ENCODE assay signal across 30 cellular contexts in genomic region chr9:8783999-8784398, GRCh38.
DNase-seq lines count a peak whose midpoint lies in the region; ATAC-seq and TF ChIP-seq lines count a peak whose summit lies in the region.
"Had no signal": no experiment of that assay in that cellular context is flagged by ENCODE, and none has a peak within 500 bp of the region (broad histone marks: within the 10 kb centered on the region; RNA-seq: fewer than 3 reads in every experiment).

No MANE protein-coding gene starts in this region.

- WGBS in smooth muscle cell (ENCODE audit: low lambda C conversion rate), result 57% methylated on average over 5 of the region's 5 CpGs
- WGBS in right lobe of liver (ENCODE audit: insufficient coverage, low coverage, low lambda C conversion rate, missing lambda C conversion rate), result 63% methylated on average over 5 of the region's 5 CpGs

- H2AFZ ChIP-seq in smooth muscle cell (ENCODE audit: low read depth), result peak overlapping the region; percentile 64

- intact Hi-C loops in right lobe of liver (cut with DNase I), result no loop called here

- peak overlapping the region; percentile 32 for H3K4me2 ChIP-seq in smooth muscle cell
- H3K4me2 ChIP-seq: BLaER1 treated with 17β-estradiol and CSF1 and Interleukin-3, amounts not matched to agents 10 nM and 100 nM had no signal

- DNase-seq in DMS79 treated with DMSO at 0.1 percent for 48 hours (lab: John Stamatoyannopoulos, UW) (peak; percentile 87), SJCRH30 (peak; percentile 2 to 26), left kidney (ENCODE audit: low read depth, low spot score) (peak; percentile 90), smooth muscle cell (lab: John Stamatoyannopoulos, UW; ENCODE audit: unreplicated experiment) (no peak), D341Med (ENCODE audit: low spot score) (no peak), right lobe of liver (no peak)
- DNase-seq: activated CD4-positive, alpha-beta T cell treated with anti-CD3 and anti-CD28 coated beads, Interleukin-2, amount 10 ng/mL, durations not matched to agents 7 days and 5 days; activated naive CD4-positive, alpha-beta T cell; activated T-cell treated with anti-CD3 and anti-CD28 coated beads, Interleukin-2, amount 50 U/mL, for 48 hours; adrenal gland; colonic mucosa; COR-L47; DND-41; effector memory CD8-positive, alpha-beta T cell; foreskin keratinocyte; HCEC 1CT; heart left ventricle; KG1; MG63; NCI-H1105 treated with DMSO at 0.1 percent for 48 hours; NCI-H2029 treated with DMSO at 0.1 percent for 48 hours; NCI-H524; SHP77; T-helper 9 cell had no signal

- ATAC-seq in right lobe of liver (no peak), HG03378 (IDR thresholded peaks at IDR 0.05; ENCODE audit: unreplicated experiment) (no peak)
- ATAC-seq: effector memory CD8-positive, alpha-beta T cell; esophagus mucosa; foreskin keratinocyte; heart left ventricle; WTC11 had no signal

- H3K4me1 ChIP-seq in SJCRH30 (peaks cover 20% of the 10 kb centered on the region), smooth muscle cell (ENCODE audit: low read depth) (peaks cover 38% of the 10 kb centered on the region), right lobe of liver (peaks cover 0 to 4% (median 0%) of the 10 kb centered on the region in 4 donors)
- H3K4me1 ChIP-seq: BLaER1 treated with 17β-estradiol and CSF1 and Interleukin-3, amounts not matched to agents 10 nM and 100 nM; breast epithelium; colonic mucosa; foreskin keratinocyte had no signal

- no peaks in the 10 kb centered on the region for H4K20me1 ChIP-seq in smooth muscle cell (ENCODE audit: low read depth)
- H4K20me1 ChIP-seq: BLaER1 treated with 17β-estradiol and CSF1 and Interleukin-3, amounts not matched to agents 10 nM and 100 nM had no signal

- no peaks in the 10 kb centered on the region for H3K36me3 ChIP-seq in SJCRH30
- no peaks in the 10 kb centered on the region for H3K36me3 ChIP-seq in smooth muscle cell (ENCODE audit: low read depth)
- no peaks in the 10 kb centered on the region for H3K36me3 ChIP-seq in right lobe of liver
- H3K36me3 ChIP-seq: adrenal gland; BLaER1 treated with 17β-estradiol and CSF1 and Interleukin-3, amounts not matched to agents 10 nM and 100 nM; breast epithelium; colonic mucosa; heart left ventricle; MG63 had no signal

- no peak for TF ChIP-seq POLR2A in right lobe of liver (IDR thresholded peaks at IDR 0.05)

- H3K79me2 ChIP-seq in smooth muscle cell (ENCODE audit: low read depth), result peaks cover 5% of the 10 kb centered on the region

- H3K9me3 ChIP-seq in SJCRH30 (replicated peaks), result no peaks in the 10 kb centered on the region
- no peaks in the 10 kb centered on the region for H3K9me3 ChIP-seq in smooth muscle cell (replicated peaks; ENCODE audit: low read depth)
- no peaks in the 10 kb centered on the region for H3K9me3 ChIP-seq in right lobe of liver
- H3K9me3 ChIP-seq: adrenal gland; BLaER1 treated with 17β-estradiol and CSF1 and Interleukin-3, amounts not matched to agents 10 nM and 100 nM; breast epithelium; colonic mucosa; heart left ventricle; MG63 had no signal

- no peak overlapping the region for H3K9ac ChIP-seq in smooth muscle cell (ENCODE audit: low read depth)
- H3K9ac ChIP-seq: BLaER1 treated with 17β-estradiol and CSF1 and Interleukin-3, amounts not matched to agents 10 nM and 100 nM had no signal

- TF ChIP-seq CTCF in smooth muscle cell (IDR thresholded peaks at IDR 0.05; ENCODE audit: borderline replicate concordance, insufficient read depth, poor library complexity, severe bottlenecking) (no peak), right lobe of liver (IDR thresholded peaks at IDR 0.05) (no peak)

- H3K4me3 ChIP-seq in SJCRH30 (peak overlapping the region; percentile 36), smooth muscle cell (no peak overlapping the region), right lobe of liver (no peak overlapping the region)
- H3K4me3 ChIP-seq: BLaER1 treated with 17β-estradiol and CSF1 and Interleukin-3, amounts not matched to agents 10 nM and 100 nM; breast epithelium; colonic mucosa; MG63; skin epidermis had no signal

- H3K27me3 ChIP-seq in SJCRH30, result no peaks in the 10 kb centered on the region
- H3K27me3 ChIP-seq in smooth muscle cell (ENCODE audit: low read depth), result no peaks in the 10 kb centered on the region
- H3K27me3 ChIP-seq in right lobe of liver, result no peaks in the 10 kb centered on the region
- H3K27me3 ChIP-seq: adrenal gland; BLaER1 treated with 17β-estradiol and CSF1 and Interleukin-3, amounts not matched to agents 10 nM and 100 nM; breast epithelium; colonic mucosa; foreskin keratinocyte; heart left ventricle; MG63 had no signal

- peaks cover 4% of the 10 kb centered on the region for H3F3A ChIP-seq in smooth muscle cell (ENCODE audit: low read depth)

- H3K27ac ChIP-seq in SJCRH30 (peak overlapping the region; percentile 71), smooth muscle cell (ENCODE audit: low read depth) (peak overlapping the region; percentile 48), right lobe of liver (no peak overlapping the region)
- H3K27ac ChIP-seq: adrenal gland; BLaER1 treated with 17β-estradiol and CSF1 and Interleukin-3, amounts not matched to agents 10 nM and 100 nM; breast epithelium; colonic mucosa; foreskin keratinocyte; skin epidermis had no signal

Comparison
In these comparisons a context has a peak if more than half of its experiments do, and no peak if none do; other contexts are left out.
1. DNase-seq: peak in DMS79 treated with DMSO at 0.1 percent for 48 hours (single experiment), SJCRH30 (2 of 2) and left kidney (single experiment); none in smooth muscle cell (single experiment), D341Med (single experiment) and right lobe of liver (0 of 3).
2. H3K27ac ChIP-seq: peak in SJCRH30 (single experiment) and smooth muscle cell (single experiment); none in right lobe of liver (0 of 3).